18 cellular contexts compared by ENCODE assay signal in the genomic region with DNA sequence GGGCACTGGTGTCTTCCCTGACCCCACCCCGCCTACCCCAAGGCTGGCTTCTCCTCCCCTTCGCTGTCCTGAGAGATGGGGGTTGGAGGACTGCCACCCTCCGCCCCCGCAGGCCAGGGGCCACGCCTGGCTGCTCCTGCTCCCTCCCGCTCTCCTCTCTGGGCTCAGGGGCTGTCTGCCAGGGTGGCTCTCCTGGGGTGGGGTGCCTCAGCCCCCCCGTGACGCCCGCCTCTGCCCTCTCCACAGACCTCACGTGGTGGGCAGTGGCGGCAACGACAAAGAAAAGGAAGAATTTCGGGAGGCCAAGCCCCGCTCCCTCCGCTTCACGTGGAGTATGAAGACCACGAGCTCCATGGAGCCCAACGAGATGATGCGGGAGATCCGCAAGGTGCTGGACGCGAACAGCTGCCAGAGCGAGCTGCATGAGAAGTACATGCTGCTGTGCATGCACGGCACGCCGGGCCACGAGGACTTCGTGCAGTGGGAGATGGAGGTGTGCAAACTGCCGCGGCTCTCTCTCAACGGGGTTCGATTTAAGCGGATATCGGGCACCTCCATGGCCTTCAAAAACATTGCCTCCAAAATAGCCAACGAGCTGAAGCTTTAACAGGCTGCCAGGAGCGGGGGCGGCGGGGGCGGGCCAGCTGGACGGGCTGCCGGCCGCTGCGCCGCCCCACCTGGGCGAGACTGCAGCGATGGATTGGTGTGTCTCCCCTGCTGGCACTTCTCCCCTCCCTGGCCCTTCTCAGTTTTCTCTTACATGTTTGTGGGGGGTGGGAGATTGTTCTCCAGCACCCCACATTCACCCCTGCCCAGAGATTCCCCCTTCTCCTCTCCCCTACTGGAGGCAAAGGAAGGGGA. TPM values are rescaled to one million over a fixed set of nuclear protein-coding genes. Genes with fewer than 3 reads are reported as not detected.
DNase-seq lines count a peak whose midpoint lies in the region; TF ChIP-seq lines count a peak whose summit lies in the region.
"Had no signal": no experiment of that assay in that cellular context is flagged by ENCODE, and none has a peak within 500 bp of the region (broad histone marks: within the 10 kb centered on the region; RNA-seq: fewer than 3 reads in every experiment).

No MANE protein-coding gene starts in this region.

- no peak overlapping the region for H3K9ac ChIP-seq in HUES64 (ENCODE audit: low read depth, low read length)
- H3K9ac ChIP-seq: SK-N-SH had no signal

- no peak overlapping the region for H3K4me3 ChIP-seq in HUES64 (ENCODE audit: low read length)
- peak overlapping the region in 1 of 2 donors; percentile 5 for H3K4me3 ChIP-seq in testis
- H3K4me3 ChIP-seq: HAP-1 had no signal

- peaks cover 31% of the 10 kb centered on the region for H3K4me1 ChIP-seq in HUES64 (ENCODE audit: insufficient read depth, low read length)
- peaks cover 41% of the 10 kb centered on the region for H3K4me1 ChIP-seq in testis
- H3K4me1 ChIP-seq: foreskin keratinocyte, HAP-1 had no signal

- H3K9me3 ChIP-seq in HUES64 (ENCODE audit: insufficient read depth, low read depth, low read length): no peaks in the 10 kb centered on the region
- H3K9me3 ChIP-seq in testis: no peaks in the 10 kb centered on the region
- H3K9me3 ChIP-seq: HAP-1, SK-N-SH had no signal

- no peaks in the 10 kb centered on the region for H3K27me3 ChIP-seq in HUES64 (ENCODE audit: insufficient read depth, low read length)
- H3K27me3 ChIP-seq in layer of hippocampus (ENCODE audit: control insufficient read depth, insufficient read depth, low read length): no peaks in the 10 kb centered on the region
- H3K27me3 ChIP-seq in testis: no peaks in the 10 kb centered on the region
- H3K27me3 ChIP-seq: foreskin keratinocyte had no signal

- H3K36me3 ChIP-seq in HUES64 (ENCODE audit: insufficient read depth, low read length) (peaks cover 42% of the 10 kb centered on the region), testis (ENCODE audit: low read depth, missing control alignments) (no peaks in the 10 kb centered on the region)

- no peak for TF ChIP-seq POLR2A in testis (IDR thresholded peaks at IDR 0.05)

- DNase-seq in caudate nucleus (lab: John Stamatoyannopoulos, UW) (peak in 1 of 61 donors; percentile 27), testis (peak; percentile 64), NCI-H524 (lab: John Stamatoyannopoulos, UW) (no peak), NCI-H128 (lab: John Stamatoyannopoulos, UW; ENCODE audit: unreplicated experiment) (no peak), HuH-7 (ENCODE audit: low spot score) (no peak)
- no peak for DNase-seq in NK-92 treated with Interleukin-12 subunit alpha and Interleukin-12 subunit beta, amount 100 ng/mL, for 24 hours (lab: John Stamatoyannopoulos, UW)
- DNase-seq: activated gamma-delta T cell treated with Interleukin-2 at 50 U/mL for 16 hours; DND-41; foreskin keratinocyte; KG1; NCI-H1105 treated with DMSO at 0.1 percent for 48 hours; NCI-H446; stimulated activated naive CD4-positive, alpha-beta T cell treated with Interleukin-2 at 50 U/mL for 16 hours had no signal

- H3K27ac ChIP-seq in HUES64 (ENCODE audit: low read depth, low read length) (peak overlapping the region; percentile 60), caudate nucleus (ENCODE audit: low read depth, low read length) (peak overlapping the region; percentile 76), layer of hippocampus (ENCODE audit: low read depth, low read length) (peak overlapping the region; percentile 58), testis (peak overlapping the region; percentile 36 to 52)
- H3K27ac ChIP-seq: foreskin keratinocyte had no signal

- WGBS in HUES64: 83% methylated on average over 46 of the region's 46 CpGs
- WGBS in testis, 2 donors: 41 to 43% methylated on average over 41 to 46 of the region's 46 CpGs

- intact Hi-C loops in testis (cut with DNase I; ENCODE audit: low total_unique reads): no loop called here

- TF ChIP-seq CTCF in testis (IDR thresholded peaks at IDR 0.05): no peak

RNA-seq across cellular contexts. Expression of a gene that starts 8.1 kb away (rescaled TPM):
- polyA plus RNA-seq in HUES64 (2013, experiment 1 of 2): 55.5 TPM
- 56.6 TPM for polyA plus RNA-seq in HUES64 (2013, experiment 2 of 2)
- 1 to 10 TPM; 3.9 to 6.3 TPM for total RNA-seq in testis
- polyA plus RNA-seq in testis (ENCODE audit: insufficient read depth, low read depth, low replicate concordance): 7.9 TPM
- polyA plus RNA-seq: CD14-positive monocyte had no signal

RNA-seq across cellular contexts. Expression of a gene that starts 29.9 kb away (rescaled TPM):
- 28.0 TPM for polyA plus RNA-seq in HUES64 (2013, experiment 1 of 2)
- 22.5 TPM for polyA plus RNA-seq in HUES64 (2013, experiment 2 of 2)
- total RNA-seq in testis: 10 to 100 TPM; 44.8 to 57.5 TPM
- polyA plus RNA-seq in testis (ENCODE audit: insufficient read depth, low read depth, low replicate concordance): 49.7 TPM
